18 cellular contexts compared by ENCODE assay signal in genomic region chr4:16707874-16708273, GRCh38.
"Had no signal": no experiment of that assay in that cellular context is flagged by ENCODE, and none has a peak within 500 bp of the region (broad histone marks: within the 10 kb centered on the region; RNA-seq: fewer than 3 reads in every experiment).

No MANE protein-coding gene starts in this region.

- H3K4me1 Mint-ChIP-seq: central memory CD8-positive, alpha-beta T cell; memory B cell had no signal

- H3K27me3 ChIP-seq: body of pancreas, heart right ventricle, left lung, sigmoid colon, upper lobe of right lung had no signal

- H3K9me3 Mint-ChIP-seq: stimulated activated naive CD8-positive, alpha-beta T cell treated with anti-CD3 and anti-CD28 coated beads, Interleukin-15, Interleukin-2, amounts not matched to agents 100 ng/mL and 50 ng/mL, for 24 hours; T-helper 2 cell treated with Interferon-gamma antibody and Interleukin-4, amounts not matched to agents 5 μg/mL and 100 μg/mL, for 36 hours had no signal

- H3K27ac ChIP-seq: body of pancreas, heart right ventricle, left lung, sigmoid colon, upper lobe of right lung had no signal

- DNase-seq: activated CD4-positive, alpha-beta T cell treated with anti-CD3 and anti-CD28 coated beads for 1 hour; activated CD4-positive, alpha-beta T cell treated with anti-CD3 and anti-CD28 coated beads, Interleukin-2, amount 50 U/mL, for 48 hours; activated gamma-delta T cell treated with Interleukin-2 at 50 U/mL for 16 hours; activated T-cell treated with anti-CD3 and anti-CD28 coated beads, Interleukin-2, amount 50 U/mL, for 72 hours; body of pancreas; erythroblast; foreskin melanocyte; heart right ventricle; left lung; sigmoid colon; stimulated activated CD4-positive, alpha-beta T cell treated with anti-CD3 and anti-CD28 coated beads, Interleukin-12 subunit alpha, Interleukin-12 subunit beta, amount 100 ng/mL, for 4 hours; stimulated activated CD4-positive, alpha-beta T cell treated with anti-CD3 and anti-CD28 coated beads, Interleukin-2, amount 100 ng/mL, for 48 hours; upper lobe of right lung had no signal

- H3K27ac Mint-ChIP-seq: activated T-cell treated with anti-CD3 and anti-CD28 coated beads, Interleukin-2, amount 50 U/mL, for 72 hours; memory B cell; stimulated activated naive CD8-positive, alpha-beta T cell treated with anti-CD3 and anti-CD28 coated beads, Interleukin-15, Interleukin-2, amounts not matched to agents 100 ng/mL and 50 ng/mL, for 24 hours; T-helper 2 cell treated with Interferon-gamma antibody and Interleukin-4, amounts not matched to agents 5 μg/mL and 100 μg/mL, for 36 hours had no signal

- H3K4me3 ChIP-seq: body of pancreas, heart right ventricle, left lung, sigmoid colon, upper lobe of right lung had no signal

- H3K4me3 Mint-ChIP-seq: activated T-cell treated with anti-CD3 and anti-CD28 coated beads, Interleukin-2, amount 50 U/mL, for 72 hours; central memory CD8-positive, alpha-beta T cell; memory B cell; nephron; stimulated activated naive CD8-positive, alpha-beta T cell treated with anti-CD3 and anti-CD28 coated beads, Interleukin-15, Interleukin-2, amounts not matched to agents 100 ng/mL and 50 ng/mL, for 24 hours; T-helper 2 cell treated with Interferon-gamma antibody and Interleukin-4, amounts not matched to agents 5 μg/mL and 100 μg/mL, for 36 hours had no signal

- H3K9me3 ChIP-seq: body of pancreas, heart right ventricle, left lung, sigmoid colon, upper lobe of right lung had no signal

- H3K36me3 Mint-ChIP-seq: memory B cell had no signal

- H3K36me3 ChIP-seq: heart right ventricle, left lung, sigmoid colon, upper lobe of right lung had no signal
